In genomic region chr5:174145821-174146220, GRCh38 we compare ENCODE assay signal across 14 cellular contexts.
DNase-seq lines count a peak whose midpoint lies in the region; ATAC-seq, FAIRE-seq and TF ChIP-seq lines count a peak whose summit lies in the region.
"Had no signal": no experiment of that assay in that cellular context is flagged by ENCODE, and none has a peak within 500 bp of the region (broad histone marks: within the 10 kb centered on the region; RNA-seq: fewer than 3 reads in every experiment).

No MANE protein-coding gene starts in this region.

- DNase-seq in ELF-1 (ENCODE audit: low read depth, low spot score) (peak; percentile 28), M059J (ENCODE audit: low read depth) (peak; percentile 19), astrocyte (ENCODE audit: low read depth) (peak; percentile 23), MM.1S (no peak), osteoblast (ENCODE audit: insufficient read length, low spot score, missing footprints) (no peak)
- DNase-seq: gastrocnemius medialis, mucosa of descending colon, NCI-H2107, spleen, testis had no signal

- TF ChIP-seq RAD21 in neural cell (conservative IDR thresholded peaks at IDR 0.05) = peak; percentile 67

- H3K4me1 ChIP-seq in astrocyte (ENCODE audit: insufficient read depth, low read length) (no peaks in the 10 kb centered on the region), MM.1S (ENCODE audit: low read length) (peaks cover 18% of the 10 kb centered on the region), osteoblast (ENCODE audit: insufficient read depth, low read length) (no peaks in the 10 kb centered on the region)
- H3K4me1 ChIP-seq: gastrocnemius medialis, spleen, testis had no signal

- H3K36me3 Mint-ChIP-seq in astrocyte (ENCODE audit: low read depth, unreplicated experiment) = no peaks in the 10 kb centered on the region

- H3K4me2 ChIP-seq in astrocyte (ENCODE audit: low read length) (no peak overlapping the region), neural cell (ENCODE audit: low read length) (peak overlapping the region; percentile 81), MM.1S (ENCODE audit: low read depth, low read length) (no peak overlapping the region), osteoblast (ENCODE audit: insufficient read depth, low read length) (no peak overlapping the region)

- H3K27ac ChIP-seq in astrocyte (ENCODE audit: low read depth, low read length) = no peak overlapping the region
- H3K27ac ChIP-seq in neural cell (ENCODE audit: low read length) = peak overlapping the region; percentile 100
- H3K27ac ChIP-seq in MM.1S (ENCODE audit: low read length) = no peak overlapping the region
- no peak overlapping the region for H3K27ac ChIP-seq in osteoblast (ENCODE audit: low read depth, low read length)
- H3K27ac ChIP-seq: gastrocnemius medialis, HL-60, spleen, testis had no signal

- H3K27me3 Mint-ChIP-seq in astrocyte (ENCODE audit: low read depth, unreplicated experiment) = peaks cover 79% of the 10 kb centered on the region

- no peak overlapping the region for H3K27ac Mint-ChIP-seq in astrocyte (ENCODE audit: unreplicated experiment)

- no peaks in the 10 kb centered on the region for H3K27me3 ChIP-seq in astrocyte (ENCODE audit: insufficient read depth, low read length)
- no peaks in the 10 kb centered on the region for H3K27me3 ChIP-seq in neural cell (ENCODE audit: insufficient read depth, low read depth, low read length)
- no peaks in the 10 kb centered on the region for H3K27me3 ChIP-seq in MM.1S (replicated peaks; ENCODE audit: insufficient read depth, low read length)
- no peaks in the 10 kb centered on the region for H3K27me3 ChIP-seq in osteoblast (ENCODE audit: insufficient read depth, low read length)
- H3K27me3 ChIP-seq: gastrocnemius medialis, testis had no signal

- H3K36me3 ChIP-seq in astrocyte (ENCODE audit: insufficient read depth, low read length) = no peaks in the 10 kb centered on the region
- H3K36me3 ChIP-seq in neural cell (ENCODE audit: insufficient read depth, low read length) = no peaks in the 10 kb centered on the region
- no peaks in the 10 kb centered on the region for H3K36me3 ChIP-seq in MM.1S (replicated peaks; ENCODE audit: insufficient read depth, low read length)
- H3K36me3 ChIP-seq in osteoblast (ENCODE audit: insufficient read depth, low read length) = no peaks in the 10 kb centered on the region
- H3K36me3 ChIP-seq: gastrocnemius medialis, spleen had no signal

- H2AFZ ChIP-seq in astrocyte (ENCODE audit: low read depth, low read length) = no peak overlapping the region
- peak overlapping the region; percentile 2 for H2AFZ ChIP-seq in neural cell (ENCODE audit: low read depth, low read length)
- no peak overlapping the region for H2AFZ ChIP-seq in MM.1S (ENCODE audit: low read length)
- no peak overlapping the region for H2AFZ ChIP-seq in osteoblast (ENCODE audit: low read length)

- peaks cover 5% of the 10 kb centered on the region for H3F3A ChIP-seq in neural cell (ENCODE audit: insufficient read depth, low read length, poor library complexity, severe bottlenecking)
- no peaks in the 10 kb centered on the region for H3F3A ChIP-seq in MM.1S (ENCODE audit: insufficient read depth, low read length)

- ATAC-seq in GM19455 (IDR thresholded peaks at IDR 0.05; ENCODE audit: unreplicated experiment) = no peak
- ATAC-seq in GM18870 (IDR thresholded peaks at IDR 0.05; ENCODE audit: unreplicated experiment) = no peak
- ATAC-seq: gastrocnemius medialis, mucosa of descending colon had no signal

- peak; percentile 97 for TF ChIP-seq EP300 in neural cell (conservative IDR thresholded peaks at IDR 0.05; ENCODE audit: poor library complexity, severe bottlenecking)

- no peaks in the 10 kb centered on the region for H3K9me3 Mint-ChIP-seq in astrocyte (ENCODE audit: unreplicated experiment)

- H3K79me2 ChIP-seq in astrocyte (ENCODE audit: insufficient read depth, low read length) (no peaks in the 10 kb centered on the region), neural cell (replicated peaks; ENCODE audit: insufficient read depth, low read length) (no peaks in the 10 kb centered on the region), MM.1S (ENCODE audit: low read length) (no peaks in the 10 kb centered on the region), osteoblast (ENCODE audit: insufficient read depth, low read length) (no peaks in the 10 kb centered on the region)

- H3K4me3 Mint-ChIP-seq in astrocyte (ENCODE audit: unreplicated experiment) = no peak overlapping the region

- H3K4me3 ChIP-seq in astrocyte (ENCODE audit: insufficient read depth, low read depth, low read length) (no peak overlapping the region), neural cell (ENCODE audit: low read length) (peak overlapping the region; percentile 56), MM.1S (ENCODE audit: low read length) (no peak overlapping the region), osteoblast (ENCODE audit: insufficient read depth, low read length) (no peak overlapping the region)
- H3K4me3 ChIP-seq: gastrocnemius medialis, mucosa of descending colon, spleen, testis had no signal

- H4K20me1 ChIP-seq in astrocyte (ENCODE audit: insufficient read depth, low read length) (no peaks in the 10 kb centered on the region), neural cell (ENCODE audit: insufficient read depth) (no peaks in the 10 kb centered on the region), MM.1S (ENCODE audit: insufficient read depth, low read length) (no peaks in the 10 kb centered on the region), osteoblast (ENCODE audit: insufficient read depth, low read length) (no peaks in the 10 kb centered on the region)

- H3K9me3 ChIP-seq in astrocyte (ENCODE audit: insufficient read depth, low read depth, low read length) = no peaks in the 10 kb centered on the region
- no peaks in the 10 kb centered on the region for H3K9me3 ChIP-seq in neural cell (ENCODE audit: low read length)
- no peaks in the 10 kb centered on the region for H3K9me3 ChIP-seq in MM.1S (replicated peaks; ENCODE audit: insufficient read depth, low read length)
- no peaks in the 10 kb centered on the region for H3K9me3 ChIP-seq in osteoblast (ENCODE audit: low read depth, low read length)
- H3K9me3 ChIP-seq: gastrocnemius medialis, mucosa of descending colon, spleen, testis had no signal

- no peaks in the 10 kb centered on the region for H3K9me2 ChIP-seq in neural cell (ENCODE audit: insufficient read depth, low read length)
- no peaks in the 10 kb centered on the region for H3K9me2 ChIP-seq in MM.1S (replicated peaks; ENCODE audit: insufficient read depth, low read length)

- no peak overlapping the region for H3K9ac ChIP-seq in astrocyte (ENCODE audit: low read length)
- peak overlapping the region; percentile 70 for H3K9ac ChIP-seq in neural cell (ENCODE audit: low read length)
- no peak overlapping the region for H3K9ac ChIP-seq in MM.1S (ENCODE audit: low read length)

- FAIRE-seq in astrocyte (lab: Jason Lieb, UNC) = no peak

- TF ChIP-seq CTCF in astrocyte (IDR thresholded peaks at IDR 0.05; ENCODE audit: insufficient read depth, low read depth, low read length) (no peak), neural cell (IDR thresholded peaks at IDR 0.05; ENCODE audit: poor library complexity, severe bottlenecking) (no peak), MM.1S (IDR thresholded peaks at IDR 0.05; ENCODE audit: low read length) (no peak), osteoblast (IDR thresholded peaks at IDR 0.05; ENCODE audit: extremely low read depth, low read depth, low read length) (no peak)

- H3K4me1 Mint-ChIP-seq in astrocyte (ENCODE audit: low read depth, unreplicated experiment) = no peaks in the 10 kb centered on the region

TF ChIP-seq in neural cell, 6 proteins besides CTCF, POLR2A, EP300 and RAD21:
- peak; percentile 31 for TF ChIP-seq MXI1 (conservative IDR thresholded peaks at IDR 0.05; ENCODE audit: poor library complexity, severe bottlenecking)
- peak; percentile 40 for TF ChIP-seq TAF1 (IDR thresholded peaks at IDR 0.05; ENCODE audit: low read depth)
- peak; percentile 82 for TF ChIP-seq REST (IDR thresholded peaks at IDR 0.05; ENCODE audit: borderline replicate concordance)
- TF ChIP-seq SMC3 (conservative IDR thresholded peaks at IDR 0.05; ENCODE audit: poor library complexity) = peak; percentile 68
- no peak for TF ChIP-seq EZH2 (IDR thresholded peaks at IDR 0.05; ENCODE audit: borderline replicate concordance, insufficient read depth, low read length, poor library complexity, severe bottlenecking)
- peak; percentile 92 for TF ChIP-seq POLR2AphosphoS5 (IDR thresholded peaks at IDR 0.05)

Comparison
In these comparisons a context has a peak if more than half of its experiments do, and no peak if none do; other contexts are left out.
1. DNase-seq: peak in ELF-1 (single experiment), M059J (single experiment) and astrocyte (single experiment); none in MM.1S (single experiment) and osteoblast (single experiment).